ENCODE assay signal across 10 cellular contexts in genomic region chr15:77027697-77028450, GRCh38. TPM values are rescaled to one million over a fixed set of nuclear protein-coding genes. Genes with fewer than 3 reads are reported as not detected.
A peak's percentile ranks its signal among the peaks of the same experiment; 100 is the strongest.
DNase-seq lines count a peak whose midpoint lies in the region; ATAC-seq and TF ChIP-seq lines count a peak whose summit lies in the region.
"Had no signal": no experiment of that assay in that cellular context is flagged by ENCODE, and none has a peak within 500 bp of the region (broad histone marks: within the 10 kb centered on the region; RNA-seq: fewer than 3 reads in every experiment).

No MANE protein-coding gene starts in this region.

- H3K36me3 ChIP-seq in BLaER1 treated with 17β-estradiol and CSF1 and Interleukin-3, amounts not matched to agents 10 nM and 100 nM: peaks cover 0 to 97% (median 95%) of the 10 kb centered on the region in 11 experiments; a peak in 18 of 22 replicates

- WGBS in right cardiac atrium: 41% methylated on average over 45 of the region's 45 CpGs

- H3K27me3 ChIP-seq in BLaER1 treated with 17β-estradiol and CSF1 and Interleukin-3, amounts not matched to agents 10 nM and 100 nM: no peaks in the 10 kb centered on the region
- no peaks in the 10 kb centered on the region for H3K27me3 ChIP-seq in right cardiac atrium (ENCODE audit: control insufficient read depth, insufficient read depth)

- no peak overlapping the region for H3K27ac Mint-ChIP-seq in progenitor cell of endocrine pancreas

- H3K4me1 ChIP-seq in BLaER1 treated with 17β-estradiol and CSF1 and Interleukin-3, amounts not matched to agents 10 nM and 100 nM: peaks cover 63 to 95% (median 87%) of the 10 kb centered on the region in 10 experiments
- no peaks in the 10 kb centered on the region for H3K4me1 ChIP-seq in right cardiac atrium (ENCODE audit: control insufficient read depth, insufficient read depth, low read length)

- H3K36me3 Mint-ChIP-seq in progenitor cell of endocrine pancreas (ENCODE audit: insufficient read depth): no peaks in the 10 kb centered on the region
- H3K36me3 Mint-ChIP-seq: brain had no signal

- no peaks in the 10 kb centered on the region for H3K4me1 Mint-ChIP-seq in progenitor cell of endocrine pancreas (ENCODE audit: low read depth)

- peak overlapping the region in 6 of 11 experiments; percentile 3 to 69 (median 44); a peak in 10 of 22 replicates for H3K9ac ChIP-seq in BLaER1 treated with 17β-estradiol and CSF1 and Interleukin-3, amounts not matched to agents 10 nM and 100 nM

- H3K27me3 Mint-ChIP-seq in progenitor cell of endocrine pancreas: peaks cover 29% of the 10 kb centered on the region

- intact Hi-C loops in right cardiac atrium (cut with DNase I): loop anchor here in 1 of 4 donors (10.0 kb wide), 1 partner anchor 517 kb away; no protein-coding TSS in a partner anchor

- H3K9me3 ChIP-seq in BLaER1 treated with 17β-estradiol and CSF1 and Interleukin-3, amounts not matched to agents 10 nM and 100 nM (replicated peaks in 1 of 11): no peaks in the 10 kb centered on the region
- no peaks in the 10 kb centered on the region for H3K9me3 ChIP-seq in right cardiac atrium (ENCODE audit: control insufficient read depth, low read length)

- H3K9me3 Mint-ChIP-seq in progenitor cell of endocrine pancreas (ENCODE audit: low read depth): no peaks in the 10 kb centered on the region

- TF ChIP-seq CTCF in progenitor cell of endocrine pancreas (IDR thresholded peaks at IDR 0.05; ENCODE audit: unreplicated experiment): no peak

- H3K4me3 ChIP-seq in BLaER1 treated with 17β-estradiol and CSF1 and Interleukin-3, amounts not matched to agents 10 nM and 100 nM: no peak overlapping the region
- H3K4me3 ChIP-seq in right cardiac atrium (ENCODE audit: low read length): no peak overlapping the region

- H3K4me2 ChIP-seq in BLaER1 treated with 17β-estradiol and CSF1 and Interleukin-3, amounts not matched to agents 10 nM and 100 nM: peak overlapping the region in 10 of 11 experiments; percentile 30 to 87 (median 62); a peak in 13 of 22 replicates

- no peak overlapping the region for H3K4me3 Mint-ChIP-seq in progenitor cell of endocrine pancreas (ENCODE audit: low read depth)
- H3K4me3 Mint-ChIP-seq: brain had no signal

- H4K20me1 ChIP-seq in BLaER1 treated with 17β-estradiol and CSF1 and Interleukin-3, amounts not matched to agents 10 nM and 100 nM: peaks cover 0 to 100% (median 83%) of the 10 kb centered on the region in 11 experiments; a peak in 20 of 22 replicates

- DNase-seq in activated CD8-positive, alpha-beta memory T cell treated with anti-CD3 and anti-CD28 coated beads, Interleukin-2, amount 50 U/mL, for 4 hours: peak; percentile 11
- DNase-seq in right cardiac atrium: peak in 2 of 3 donors; percentile 73 to 75
- peak; percentile 7 for DNase-seq in progenitor cell of endocrine pancreas (ENCODE audit: low spot score, unreplicated experiment)
- no peak for DNase-seq in kidney glomerular epithelial cell (lab: John Stamatoyannopoulos, UW)
- DNase-seq in SIG-M5 (lab: John Stamatoyannopoulos, UW): no peak
- DNase-seq in NCI-H2171 treated with DMSO at 0.1 percent for 48 hours (lab: John Stamatoyannopoulos, UW): no peak
- DNase-seq: NCI-H226 had no signal

- peak overlapping the region in 5 of 11 experiments; percentile 10 to 74 (median 35); a peak in 8 of 22 replicates for H3K27ac ChIP-seq in BLaER1 treated with 17β-estradiol and CSF1 and Interleukin-3, amounts not matched to agents 10 nM and 100 nM
- no peak overlapping the region for H3K27ac ChIP-seq in right cardiac atrium (ENCODE audit: low read length)

- ATAC-seq in right cardiac atrium (peak; percentile 47 to 61), HG02870 (IDR thresholded peaks at IDR 0.05; ENCODE audit: unreplicated experiment) (no peak)

RNA-seq across cellular contexts. Expression of gene PSTPIP1, which starts 32.9 kb away (rescaled TPM):
- total RNA-seq in right cardiac atrium (1 to 10 TPM; 2.9 to 6.0 (median 5.5) TPM), progenitor cell of endocrine pancreas (not detected in 2 replicates)
- 1.9 TPM for polyA plus RNA-seq in right cardiac atrium

RNA-seq across cellular contexts. Expression of gene TSPAN3, which starts 43.0 kb away (rescaled TPM):
- total RNA-seq in right cardiac atrium (100 to 1,000 TPM; 124 to 135 (median 127) TPM), progenitor cell of endocrine pancreas (337 and 352 TPM in 2 replicates)
- polyA plus RNA-seq in right cardiac atrium: 129 TPM

Comparison
In these comparisons a context has a peak if more than half of its experiments do, and no peak if none do; other contexts are left out.
1. DNase-seq: peak in activated CD8-positive, alpha-beta memory T cell treated with anti-CD3 and anti-CD28 coated beads, Interleukin-2, amount 50 U/mL, for 4 hours (single experiment), right cardiac atrium (2 of 3) and progenitor cell of endocrine pancreas (single experiment); none in kidney glomerular epithelial cell (single experiment), SIG-M5 (single experiment) and NCI-H2171 treated with DMSO at 0.1 percent for 48 hours (single experiment).